ENCODE assay signal across 8 cellular contexts in genomic region chr13:46211116-46211515, GRCh38. TPM values are rescaled to one million over a fixed set of nuclear protein-coding genes. Genes with fewer than 3 reads are reported as not detected.
A peak's percentile ranks its signal among the peaks of the same experiment; 100 is the strongest.
DNase-seq lines count a peak whose midpoint lies in the region; ATAC-seq and TF ChIP-seq lines count a peak whose summit lies in the region.

No MANE protein-coding gene starts in this region.

- peaks cover 24 to 31% (median 26%) of the 10 kb centered on the region in 3 donors for H3K4me1 Mint-ChIP-seq in T-cell

- no peaks in the 10 kb centered on the region for H3K27me3 Mint-ChIP-seq in T-cell

- POLR2A ChIA-PET in T-cell (lab: Charles Lee): interaction anchor here (0.6 to 1.2 kb wide), 16 partner anchors 9 to 1924 kb away, joined by 3 to 10 read pairs (median 4); partner anchors contain the start of gene LCP1 (in 1 of the 2)

- peak overlapping the region; percentile 93 to 96 for H3K27ac Mint-ChIP-seq in T-cell

- no peaks in the 10 kb centered on the region for H3K9me3 Mint-ChIP-seq in T-cell

- H3K27me3 ChIP-seq in mucosa of stomach (ENCODE audit: control insufficient read depth, insufficient read depth, low read length) (no peaks in the 10 kb centered on the region), uterus (peaks cover 0 to 4% of the 10 kb centered on the region in 2 donors)

- DNase-seq in SKM-1 treated with dmso at 0.1 percent for 144 hours (lab: John Stamatoyannopoulos, UW; ENCODE audit: unreplicated experiment): peak; percentile 21
- DNase-seq in SKM-1 (lab: John Stamatoyannopoulos, UW; ENCODE audit: unreplicated experiment): no peak
- peak in 30 of 34 experiments; percentile 14 to 73 (median 56) for DNase-seq in T-cell
- DNase-seq in choroid plexus epithelial cell (ENCODE audit: low read depth): no peak
- DNase-seq in uterus: no peak
- DNase-seq in NCI-H2196 treated with DMSO at 0.1 percent for 48 hours (lab: John Stamatoyannopoulos, UW; ENCODE audit: unreplicated experiment): no peak

- H3K36me3 Mint-ChIP-seq in T-cell: no peaks in the 10 kb centered on the region

- CTCF ChIA-PET in T-cell (lab: Charles Lee): interaction anchor here (0.8 to 2.2 kb wide), 15 partner anchors 9 to 110 kb away, joined by 3 to 23 read pairs (median 5); partner anchors contain the start of gene LCP1 (in 1 of the 2)

- H3K4me1 ChIP-seq in mucosa of stomach (ENCODE audit: control insufficient read depth, insufficient read depth, low read length) (peaks cover 24% of the 10 kb centered on the region), uterus (no peaks in the 10 kb centered on the region)

- TF ChIP-seq POLR2A in uterus (IDR thresholded peaks at IDR 0.05): no peak

- H3K9ac ChIP-seq in mucosa of stomach (ENCODE audit: low read length): peak overlapping the region; percentile 42

- H3K9me3 ChIP-seq in mucosa of stomach (ENCODE audit: control insufficient read depth, low read length): no peaks in the 10 kb centered on the region
- no peaks in the 10 kb centered on the region for H3K9me3 ChIP-seq in uterus

- intact Hi-C loops in uterus (cut with DNase I; ENCODE audit: low total_unique reads): no loop called here

- peak overlapping the region; percentile 52 for H3K4me3 ChIP-seq in choroid plexus epithelial cell (ENCODE audit: low read depth, low read length)
- peak overlapping the region; percentile 40 for H3K4me3 ChIP-seq in mucosa of stomach (ENCODE audit: low read length)
- peak overlapping the region; percentile 25 to 35 for H3K4me3 ChIP-seq in uterus

- peak; percentile 28 for ATAC-seq in HG03378 (IDR thresholded peaks at IDR 0.05; ENCODE audit: unreplicated experiment)
- peak; percentile 25 to 84 (median 32) for ATAC-seq in T-cell (replicated peaks in 1 of 4)

- H3K36me3 ChIP-seq in mucosa of stomach (ENCODE audit: control insufficient read depth, insufficient read depth, low read length) (no peaks in the 10 kb centered on the region), uterus (no peaks in the 10 kb centered on the region)

- peak overlapping the region; percentile 89 to 96 (median 93) for H3K4me3 Mint-ChIP-seq in T-cell

- no peak for TF ChIP-seq CTCF in choroid plexus epithelial cell (conservative IDR thresholded peaks at IDR 0.05; ENCODE audit: low read depth, low read length)
- TF ChIP-seq CTCF in uterus (IDR thresholded peaks at IDR 0.05): no peak

- peak overlapping the region in 1 of 2 donors; percentile 27 for H3K27ac ChIP-seq in uterus

RNA-seq across cellular contexts. Expression of gene LRRC63, which starts 0.6 kb away (rescaled TPM):
- total RNA-seq in T-cell (under 1 TPM; 0.43 to 0.82 (median 0.54) TPM), uterus (1 to 10 TPM in 1 of 4 donors, not detected in 3; 1.2 TPM)

RNA-seq across cellular contexts. Expression of gene LCP1, which starts 29.1 kb away (rescaled TPM):
- total RNA-seq in T-cell (100 to 1,000 TPM; 338 to 574 (median 413) TPM), uterus (10 to 100 TPM; 17.3 to 34.8 (median 24.7) TPM)

Comparison
In these comparisons a context has a peak if more than half of its experiments do, and no peak if none do; other contexts are left out.
1. DNase-seq: peak in SKM-1 treated with dmso at 0.1 percent for 144 hours (single experiment) and T-cell (30 of 34); none in SKM-1 (single experiment), choroid plexus epithelial cell (single experiment), uterus (0 of 2) and NCI-H2196 treated with DMSO at 0.1 percent for 48 hours (single experiment).
2. RNA of gene LCP1, which starts 29.1 kb away (total RNA-seq): 338 to 574 TPM in T-cell; 17.3 to 34.8 TPM in uterus; every median in the first group is over 4 times any median in the second.
3. Peak in every context shown above with its lines, with median percentiles within 50 percentile points of each other: H3K4me3 ChIP-seq.